ENCODE assay signal across 23 cellular contexts in genomic region chr20:49883246-49883802, GRCh38.
"Had no signal": no experiment of that assay in that cellular context is flagged by ENCODE, and none has a peak within 500 bp of the region (broad histone marks: within the 10 kb centered on the region; RNA-seq: fewer than 3 reads in every experiment).

No MANE protein-coding gene starts in this region.

- H3K4me3 ChIP-seq: coronary artery, dorsolateral prefrontal cortex, hepatocyte, lung, neural progenitor cell, pancreas, psoas muscle, right lobe of liver, testis, transverse colon had no signal

- H3K36me3 ChIP-seq: neural progenitor cell had no signal

- ATAC-seq: left cardiac atrium; left ventricle myocardium superior; naive thymus-derived CD4-positive, alpha-beta T cell; pancreas; right lobe of liver had no signal

- H3K9me3 ChIP-seq: pancreas, psoas muscle, right lobe of liver, testis, transverse colon had no signal

- H3K27ac ChIP-seq: hepatocyte, neural progenitor cell, pancreas, psoas muscle, right lobe of liver, testis, transverse colon had no signal

- DNase-seq: central memory CD4-positive, alpha-beta T cell; dorsolateral prefrontal cortex; effector CD8-positive, alpha-beta T cell; foreskin melanocyte; kidney; left cardiac atrium; left ventricle myocardium superior; mesendoderm; naive thymus-derived CD4-positive, alpha-beta T cell; occipital lobe; psoas muscle; retina; right lobe of liver; stimulated activated CD4-positive, alpha-beta T cell treated with anti-CD3 and anti-CD28 coated beads, Interleukin-2, amount 100 ng/mL, for 24 hours; stimulated activated CD4-positive, alpha-beta T cell treated with anti-CD3 and anti-CD28 coated beads, Interleukin-4, amount 100 ng/mL, for 4 hours; stimulated activated naive CD4-positive, alpha-beta T cell treated with Interleukin-2 at 50 U/mL for 16 hours; testis; transverse colon had no signal

- H2AFZ ChIP-seq: hepatocyte, neural progenitor cell had no signal

- H3K9me3 Mint-ChIP-seq: naive thymus-derived CD4-positive, alpha-beta T cell; neural progenitor cell had no signal

- H3K27me3 Mint-ChIP-seq: naive thymus-derived CD4-positive, alpha-beta T cell had no signal

- H3K27me3 ChIP-seq: dorsolateral prefrontal cortex, hepatocyte, neural progenitor cell, pancreas, right lobe of liver, testis, transverse colon had no signal

- H3K4me1 ChIP-seq: pancreas had no signal

- H3K9ac ChIP-seq: neural progenitor cell had no signal

- H3K4me2 ChIP-seq: hepatocyte, neural progenitor cell had no signal
